ENCODE assay signal across 15 cellular contexts in the genomic region with DNA sequence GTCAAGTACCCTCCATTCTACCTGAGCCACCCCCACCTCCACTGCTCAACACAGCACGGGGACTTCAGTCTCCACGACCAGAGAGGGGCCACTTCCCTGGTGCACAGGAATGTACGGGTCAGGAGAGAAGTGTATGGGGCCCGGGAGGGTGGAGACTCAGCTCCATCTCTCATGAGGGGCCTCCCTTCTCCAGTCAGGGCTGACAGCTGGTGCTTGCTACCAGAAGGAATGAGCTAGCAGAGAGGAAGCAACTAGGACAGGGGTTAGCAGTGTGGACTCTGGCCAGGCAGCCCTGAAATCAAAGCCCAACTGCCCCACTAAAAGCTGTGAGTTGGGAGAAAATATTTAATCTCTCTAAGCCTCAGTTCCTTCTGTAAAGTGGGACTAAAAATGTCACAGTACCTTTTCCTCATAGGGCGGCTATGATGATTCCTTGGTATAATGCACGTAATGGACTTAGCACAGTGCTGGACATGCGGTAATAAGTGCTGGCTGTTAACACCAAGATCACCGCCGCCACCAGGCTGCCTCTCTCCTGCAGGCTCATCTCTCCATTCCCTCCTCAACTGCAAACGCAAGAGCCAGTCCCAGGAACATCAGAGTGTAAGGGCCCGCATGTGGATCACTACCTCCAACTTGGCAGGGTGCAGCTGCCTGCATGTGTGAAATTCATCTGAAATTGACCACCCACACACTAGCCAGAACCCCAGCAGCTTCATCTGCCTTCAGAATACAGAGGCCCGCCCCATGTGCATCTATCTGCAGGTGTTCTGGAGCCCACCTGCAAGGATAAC. TPM values are rescaled to one million over a fixed set of nuclear protein-coding genes. Genes with fewer than 3 reads are reported as not detected.
DNase-seq lines count a peak whose midpoint lies in the region; ATAC-seq and TF ChIP-seq lines count a peak whose summit lies in the region.
"Had no signal": no experiment of that assay in that cellular context is flagged by ENCODE, and none has a peak within 500 bp of the region (broad histone marks: within the 10 kb centered on the region; RNA-seq: fewer than 3 reads in every experiment).

No MANE protein-coding gene starts in this region.

- H3K4me3 ChIP-seq in breast epithelium (peak overlapping the region in 1 of 3 donors; percentile 21), suprapubic skin (no peak overlapping the region)
- H3K4me3 ChIP-seq: adrenal gland, heart right ventricle had no signal

- H3K9me3 Mint-ChIP-seq in mesothelial cell of epicardium, result no peaks in the 10 kb centered on the region

- intact Hi-C loops in breast epithelium (cut with DNase I; ENCODE audit: low total_unique reads), result loop anchor here (5.0 kb wide), 1 partner anchor 417 kb away; no protein-coding TSS in a partner anchor

- DNase-seq in DMS 273 (lab: John Stamatoyannopoulos, UW; ENCODE audit: unreplicated experiment), result peak; percentile 25
- no peak for DNase-seq in DMS 273 treated with DMSO at 0.1 percent for 48 hours (lab: John Stamatoyannopoulos, UW)
- no peak for DNase-seq in breast epithelium (ENCODE audit: low spot score in 2 of 2)
- DNase-seq in mesothelial cell of epicardium (ENCODE audit: low spot score in 2 of 2, unreplicated experiment in 2 of 2), result no peak
- DNase-seq in suprapubic skin (ENCODE audit: low spot score in 2 of 2), result no peak
- DNase-seq in stimulated activated CD4-positive, alpha-beta T cell treated with anti-CD3 and anti-CD28 coated beads, Interleukin-4, amount 100 ng/mL, for 4 hours, result no peak
- DNase-seq in Ammon's horn (ENCODE audit: low spot score), result no peak
- DNase-seq: activated CD8-positive, alpha-beta memory T cell treated with anti-CD3 and anti-CD28 coated beads, Interleukin-2, amount 50 U/mL, for 4 hours; DMS153; GOT3; NCI-H1105 treated with DMSO at 0.1 percent for 48 hours had no signal

- no peaks in the 10 kb centered on the region for H3K36me3 Mint-ChIP-seq in mesothelial cell of epicardium

- no peaks in the 10 kb centered on the region for H3K27me3 Mint-ChIP-seq in mesothelial cell of epicardium (ENCODE audit: low read depth)

- H3K36me3 ChIP-seq in breast epithelium, result no peaks in the 10 kb centered on the region
- H3K36me3 ChIP-seq in suprapubic skin, result no peaks in the 10 kb centered on the region
- H3K36me3 ChIP-seq: adrenal gland had no signal

- ATAC-seq in HG02938 (IDR thresholded peaks at IDR 0.05; ENCODE audit: unreplicated experiment), result no peak

- TF ChIP-seq CTCF in breast epithelium (IDR thresholded peaks at IDR 0.05), result no peak
- no peak for TF ChIP-seq CTCF in mesothelial cell of epicardium (IDR thresholded peaks at IDR 0.05; ENCODE audit: unreplicated experiment)
- TF ChIP-seq CTCF in suprapubic skin (IDR thresholded peaks at IDR 0.05), result no peak

- H3K4me1 ChIP-seq in breast epithelium (peaks cover 28 to 68% of the 10 kb centered on the region in 2 donors), suprapubic skin (peaks cover 63% of the 10 kb centered on the region)

- H3K9me3 ChIP-seq in breast epithelium (no peaks in the 10 kb centered on the region), suprapubic skin (no peaks in the 10 kb centered on the region)
- H3K9me3 ChIP-seq: adrenal gland, heart right ventricle had no signal

- no peak for TF ChIP-seq EP300 in suprapubic skin (IDR thresholded peaks at IDR 0.05)

- H3K27ac ChIP-seq in breast epithelium (peak overlapping the region; percentile 77 to 99), suprapubic skin (peak overlapping the region; percentile 23)
- H3K27ac ChIP-seq: 22Rv1 had no signal

- 74% methylated on average over 12 of the region's 12 CpGs for WGBS in suprapubic skin

- H3K4me1 Mint-ChIP-seq in mesothelial cell of epicardium, result peaks cover 68% of the 10 kb centered on the region

- peak overlapping the region; percentile 53 for H3K27ac Mint-ChIP-seq in mesothelial cell of epicardium

- TF ChIP-seq POLR2A in breast epithelium (IDR thresholded peaks at IDR 0.05) (no peak), suprapubic skin (IDR thresholded peaks at IDR 0.05) (no peak)

- no peaks in the 10 kb centered on the region for H3K27me3 ChIP-seq in breast epithelium
- H3K27me3 ChIP-seq in suprapubic skin, result no peaks in the 10 kb centered on the region
- H3K27me3 ChIP-seq: adrenal gland, heart right ventricle had no signal

- no peak overlapping the region for H3K4me3 Mint-ChIP-seq in mesothelial cell of epicardium

RNA-seq across cellular contexts. Expression of a gene that starts 14.6 kb away (rescaled TPM):
- total RNA-seq in breast epithelium (100 to 1,000 TPM in 2 of 3 donors, 10 to 100 TPM in 1; 75.0 to 295 (median 290) TPM), mesothelial cell of epicardium (155 to 166 TPM (median 163 TPM) in 3 replicates), suprapubic skin (100 to 1,000 TPM in 2 of 4 donors, 10 to 100 TPM in 2; 76.8 to 117 (median 94.0) TPM)
